9 cellular contexts compared by ENCODE assay signal in the genomic region with DNA sequence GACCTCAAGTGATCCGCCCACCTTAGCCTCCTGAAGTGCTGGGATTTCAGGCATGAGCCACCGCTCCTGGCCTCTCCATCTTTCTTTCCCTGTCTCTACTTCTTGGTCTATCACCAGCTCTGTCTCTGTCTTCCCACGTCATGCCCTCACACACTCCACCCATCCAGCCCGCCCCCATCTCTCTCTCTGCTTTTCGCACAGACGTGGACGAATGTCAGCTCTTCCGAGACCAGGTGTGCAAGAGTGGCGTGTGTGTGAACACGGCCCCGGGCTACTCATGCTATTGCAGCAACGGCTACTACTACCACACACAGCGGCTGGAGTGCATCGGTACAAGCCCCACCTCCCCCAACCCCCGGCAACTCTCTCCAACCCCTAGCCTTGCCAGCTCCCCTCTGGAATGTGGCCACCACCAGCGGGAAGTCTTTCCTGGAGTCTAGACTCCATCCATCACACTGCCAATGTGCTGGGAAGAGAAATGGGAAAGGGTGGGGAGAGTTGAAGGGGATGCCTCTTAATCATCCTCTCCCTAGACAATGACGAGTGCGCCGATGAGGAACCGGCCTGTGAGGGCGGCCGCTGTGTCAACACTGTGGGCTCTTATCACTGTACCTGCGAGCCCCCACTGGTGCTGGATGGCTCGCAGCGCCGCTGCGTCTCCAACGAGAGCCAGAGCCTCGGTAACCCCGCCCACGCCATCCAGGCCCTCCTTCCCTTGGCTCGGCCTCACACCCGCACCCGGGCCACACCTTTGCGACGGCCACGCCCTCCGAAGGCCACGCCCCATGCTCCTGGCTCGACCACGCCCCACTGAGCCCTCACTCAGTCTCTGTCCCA. TPM values are rescaled to one million over a fixed set of nuclear protein-coding genes. Genes with fewer than 3 reads are reported as not detected.
DNase-seq lines count a peak whose midpoint lies in the region; ATAC-seq and TF ChIP-seq lines count a peak whose summit lies in the region.
"Had no signal": no experiment of that assay in that cellular context is flagged by ENCODE, and none has a peak within 500 bp of the region (broad histone marks: within the 10 kb centered on the region; RNA-seq: fewer than 3 reads in every experiment).

No MANE protein-coding gene starts in this region.

- H3K4me3 ChIP-seq in choroid plexus epithelial cell (ENCODE audit: low read depth, low read length), result no peak overlapping the region
- peak overlapping the region; percentile 21 for H3K4me3 ChIP-seq in neural progenitor cell

- H3K27ac ChIP-seq in neural progenitor cell, result no peak overlapping the region

- H3K27ac Mint-ChIP-seq in neural progenitor cell, result no peak overlapping the region

- no peaks in the 10 kb centered on the region for H3K27me3 ChIP-seq in neural progenitor cell

- POLR2A ChIA-PET in GM10248 (lab: Yijun Ruan, JAX), result no interaction called here

- no peak overlapping the region for H3K9ac ChIP-seq in neural progenitor cell

- no peaks in the 10 kb centered on the region for H3K9me3 Mint-ChIP-seq in neural progenitor cell
- H3K9me3 Mint-ChIP-seq: natural killer cell had no signal

- H3K36me3 ChIP-seq in neural progenitor cell, result no peaks in the 10 kb centered on the region

- H3K36me3 Mint-ChIP-seq in neural progenitor cell, result peaks cover 37% of the 10 kb centered on the region

- no peaks in the 10 kb centered on the region for H3K9me3 ChIP-seq in neural progenitor cell (ENCODE audit: low read depth)

- peaks cover 24% of the 10 kb centered on the region for H3F3A ChIP-seq in neural progenitor cell (ENCODE audit: low read depth)

- H3K4me2 ChIP-seq in neural progenitor cell, result peak overlapping the region; percentile 68

- CTCF ChIA-PET in GM10248 (lab: Yijun Ruan, JAX), result interaction anchor here (1.3 to 7.0 kb wide), 3 partner anchors 11 to 91 kb away, joined by 3 to 82 read pairs (median 6); no protein-coding TSS in a partner anchor

- peaks cover 5% of the 10 kb centered on the region for H3K27me3 Mint-ChIP-seq in neural progenitor cell (ENCODE audit: insufficient read depth, low read depth)

- no peak for ATAC-seq in activated CD4-positive, CD25-positive, alpha-beta regulatory T cell treated with anti-CD3 and anti-CD28 coated beads, Interleukin-2, amount 50 U/mL, for 24 hours
- ATAC-seq: natural killer cell had no signal

- peaks cover 8% of the 10 kb centered on the region for H3K4me1 ChIP-seq in neural progenitor cell

- DNase-seq in HUDEP-2 (lab: John Stamatoyannopoulos, UW; ENCODE audit: unreplicated experiment in 76 of 76), result peak in 73 of 76 experiments; percentile 32 to 96 (median 86)
- DNase-seq in NCI-H345 treated with DMSO at 0.1 percent for 48 hours (lab: John Stamatoyannopoulos, UW; ENCODE audit: unreplicated experiment), result peak; percentile 99
- peak; percentile 56 for DNase-seq in choroid plexus epithelial cell (ENCODE audit: low read depth)
- DNase-seq in neural progenitor cell (ENCODE audit: low spot score), result peak; percentile 96
- no peak for DNase-seq in stimulated activated CD4-positive, alpha-beta T cell treated with anti-CD3 and anti-CD28 coated beads, Interleukin-1b, Interleukin-23, amount 100 ng/mL, for 48 hours
- no peak for DNase-seq in GM10248 (ENCODE audit: extremely low spot score)
- DNase-seq in CD1c-positive myeloid dendritic cell (ENCODE audit: extremely low spot score), result no peak
- DNase-seq: natural killer cell had no signal

- no peaks in the 10 kb centered on the region for H3K79me2 ChIP-seq in neural progenitor cell (ENCODE audit: low read depth)

- no peak overlapping the region for H3K4me3 Mint-ChIP-seq in neural progenitor cell
- H3K4me3 Mint-ChIP-seq: natural killer cell had no signal

- TF ChIP-seq CTCF in choroid plexus epithelial cell (conservative IDR thresholded peaks at IDR 0.05; ENCODE audit: low read depth, low read length) (no peak), neural progenitor cell (IDR thresholded peaks at IDR 0.05) (no peak), GM10248 (IDR thresholded peaks at IDR 0.05; ENCODE audit: control extremely low read depth, extremely low read depth, low read depth, missing control alignments) (no peak)

- H4K20me1 ChIP-seq in neural progenitor cell (ENCODE audit: low read depth), result peaks cover 19% of the 10 kb centered on the region

- H2AFZ ChIP-seq in neural progenitor cell (replicated peaks), result no peak overlapping the region

- H3K4me1 Mint-ChIP-seq in neural progenitor cell, result peaks cover 4% of the 10 kb centered on the region

RNA-seq across cellular contexts. Expression of a gene that starts 22.5 kb away (rescaled TPM):
- 24.7 and 70.0 TPM in 2 replicates for total RNA-seq in neural progenitor cell (ENCODE audit: low replicate concordance)

RNA-seq across cellular contexts. Expression of a gene that starts 46.9 kb away (rescaled TPM):
- 20.6 and 63.7 TPM in 2 replicates for total RNA-seq in neural progenitor cell (ENCODE audit: low replicate concordance)

Comparison
In these comparisons a context has a peak if more than half of its experiments do, and no peak if none do; other contexts are left out.
1. DNase-seq: peak in HUDEP-2 (73 of 76), NCI-H345 treated with DMSO at 0.1 percent for 48 hours (single experiment), choroid plexus epithelial cell (single experiment) and neural progenitor cell (single experiment); none in stimulated activated CD4-positive, alpha-beta T cell treated with anti-CD3 and anti-CD28 coated beads, Interleukin-1b, Interleukin-23, amount 100 ng/mL, for 48 hours (single experiment), GM10248 (single experiment) and CD1c-positive myeloid dendritic cell (single experiment).